In the genomic region with DNA sequence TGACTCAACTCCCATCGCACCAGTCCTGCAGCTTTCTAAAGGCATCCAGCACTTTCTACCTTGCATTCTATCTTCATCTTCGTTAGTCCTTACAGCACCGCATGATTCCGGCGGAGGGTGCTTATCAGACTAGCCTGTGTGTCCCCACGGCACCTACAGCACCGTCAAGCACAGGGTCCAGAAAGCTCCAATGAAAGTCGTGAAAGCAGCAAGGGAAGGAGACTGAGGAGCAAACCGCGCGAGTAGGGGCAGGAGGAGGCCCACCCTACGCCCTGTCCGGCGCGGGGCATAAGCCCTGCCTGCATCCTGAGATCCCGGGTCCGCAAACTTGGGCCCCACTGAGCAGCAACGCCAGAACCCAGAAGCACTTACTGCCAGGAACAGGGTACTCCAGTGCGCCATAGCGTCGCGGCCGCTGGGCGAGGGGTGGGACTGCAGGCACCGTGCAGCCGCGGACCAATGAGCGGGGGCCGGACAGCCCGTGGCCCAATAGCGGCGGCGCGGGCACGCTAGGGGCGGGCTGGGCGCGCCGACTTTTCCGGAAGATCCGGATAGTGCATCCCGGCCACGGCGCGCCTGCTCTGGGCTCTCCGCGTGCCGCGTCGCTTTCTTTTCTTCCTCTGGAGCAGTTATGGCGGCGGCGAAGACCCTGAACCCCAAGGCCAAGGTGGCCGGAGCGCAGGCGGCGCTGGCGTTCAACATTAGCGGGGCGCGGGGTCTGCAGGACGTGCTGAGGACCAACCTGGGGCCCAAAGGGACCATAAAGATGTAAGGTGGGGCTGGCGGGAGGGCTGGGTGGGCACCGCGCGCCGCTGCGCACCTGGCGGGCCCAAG, we compare ENCODE assay signal across 8 cellular contexts.
A peak's percentile ranks its signal among the peaks of the same experiment; 100 is the strongest.
DNase-seq lines count a peak whose midpoint lies in the region; ATAC-seq lines count a peak whose summit lies in the region.

No MANE protein-coding gene starts in this region.

- DNase-seq in C1 segment of cervical spinal cord (lab: John Stamatoyannopoulos, UW) (peak; percentile 40 to 91 (median 82)), NCI-H524 treated with DMSO at 0.1 percent for 48 hours (lab: John Stamatoyannopoulos, UW) (peak; percentile 53), left kidney (ENCODE audit: low read depth, low spot score) (peak; percentile 97)
- peak; percentile 92 for DNase-seq in activated CD4-positive, alpha-beta T cell treated with anti-CD3 and anti-CD28 coated beads for 48 hours
- peak; percentile 88 for DNase-seq in stimulated activated CD4-positive, alpha-beta T cell treated with anti-CD3 and anti-CD28 coated beads, Interleukin-1b, Interleukin-23, amount 100 ng/mL, for 48 hours

- H3K27ac ChIP-seq in cingulate gyrus (ENCODE audit: low read depth, low read length): peak overlapping the region; percentile 83

- peak; percentile 98 for ATAC-seq in GM19351 (IDR thresholded peaks at IDR 0.05; ENCODE audit: unreplicated experiment)
- peak; percentile 98 for ATAC-seq in HG03469 (IDR thresholded peaks at IDR 0.05; ENCODE audit: unreplicated experiment)

Comparison
In these comparisons a context has a peak if more than half of its experiments do, and no peak if none do; other contexts are left out.
1. Peak in every context shown above with its lines: DNase-seq, ATAC-seq and H3K27ac ChIP-seq.